In the genomic region with DNA sequence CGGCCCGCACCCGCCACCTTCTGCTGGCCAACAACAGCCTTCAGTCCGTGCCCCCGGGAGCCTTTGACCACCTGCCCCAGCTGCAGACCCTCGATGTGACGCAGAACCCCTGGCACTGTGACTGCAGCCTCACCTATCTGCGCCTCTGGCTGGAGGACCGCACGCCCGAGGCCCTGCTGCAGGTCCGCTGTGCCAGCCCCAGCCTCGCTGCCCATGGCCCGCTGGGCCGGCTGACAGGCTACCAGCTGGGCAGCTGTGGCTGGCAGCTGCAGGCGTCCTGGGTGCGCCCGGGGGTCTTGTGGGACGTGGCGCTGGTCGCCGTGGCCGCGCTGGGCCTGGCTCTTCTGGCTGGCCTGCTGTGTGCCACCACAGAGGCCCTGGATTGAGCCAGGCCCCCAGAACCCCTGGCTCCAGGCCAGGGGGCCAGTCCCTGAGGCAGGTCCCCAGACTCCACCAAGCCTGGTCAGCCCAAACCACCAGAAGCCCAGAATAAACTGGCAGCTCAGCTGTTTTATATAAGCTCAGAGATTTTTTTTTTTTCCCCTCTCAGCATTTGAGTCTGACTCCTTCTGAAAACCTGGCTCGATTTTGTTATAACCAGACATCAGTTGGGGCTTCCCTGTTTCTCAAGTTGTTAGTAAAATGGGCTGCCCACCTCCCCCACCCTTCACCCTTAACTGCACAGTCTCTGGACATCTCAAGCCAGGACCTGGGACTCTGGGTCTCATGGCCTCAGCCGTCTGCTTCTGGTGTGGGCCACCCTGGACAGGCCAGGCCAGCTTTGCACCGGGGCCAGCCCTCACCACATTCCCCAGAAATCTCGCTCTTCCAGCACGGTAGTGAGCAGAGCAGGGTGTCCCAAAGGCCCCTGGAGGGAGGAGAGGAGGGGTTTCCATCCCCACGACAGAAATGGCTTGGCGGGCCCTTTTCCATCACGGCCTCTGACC, we compare ENCODE assay signal across 1 cellular context.
TF ChIP-seq lines count a peak whose summit lies in the region.

No MANE protein-coding gene starts in this region.

TF ChIP-seq in HepG2, 621 proteins besides CTCF, POLR2A, EP300 and RAD21:
- TF ChIP-seq, protein P1, sequence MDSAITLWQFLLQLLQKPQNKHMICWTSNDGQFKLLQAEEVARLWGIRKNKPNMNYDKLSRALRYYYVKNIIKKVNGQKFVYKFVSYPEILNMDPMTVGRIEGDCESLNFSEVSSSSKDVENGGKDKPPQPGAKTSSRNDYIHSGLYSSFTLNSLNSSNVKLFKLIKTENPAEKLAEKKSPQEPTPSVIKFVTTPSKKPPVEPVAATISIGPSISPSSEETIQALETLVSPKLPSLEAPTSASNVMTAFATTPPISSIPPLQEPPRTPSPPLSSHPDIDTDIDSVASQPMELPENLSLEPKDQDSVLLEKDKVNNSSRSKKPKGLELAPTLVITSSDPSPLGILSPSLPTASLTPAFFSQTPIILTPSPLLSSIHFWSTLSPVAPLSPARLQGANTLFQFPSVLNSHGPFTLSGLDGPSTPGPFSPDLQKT (CRISPR knock-in tag; IDR thresholded peaks at IDR 0.05; ENCODE audit: borderline replicate concordance), result no peak
- TF ChIP-seq, protein P2, sequence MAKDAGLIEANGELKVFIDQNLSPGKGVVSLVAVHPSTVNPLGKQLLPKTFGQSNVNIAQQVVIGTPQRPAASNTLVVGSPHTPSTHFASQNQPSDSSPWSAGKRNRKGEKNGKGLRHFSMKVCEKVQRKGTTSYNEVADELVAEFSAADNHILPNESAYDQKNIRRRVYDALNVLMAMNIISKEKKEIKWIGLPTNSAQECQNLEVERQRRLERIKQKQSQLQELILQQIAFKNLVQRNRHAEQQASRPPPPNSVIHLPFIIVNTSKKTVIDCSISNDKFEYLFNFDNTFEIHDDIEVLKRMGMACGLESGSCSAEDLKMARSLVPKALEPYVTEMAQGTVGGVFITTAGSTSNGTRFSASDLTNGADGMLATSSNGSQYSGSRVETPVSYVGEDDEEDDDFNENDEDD (CRISPR knock-in tag; IDR thresholded peaks at IDR 0.05; ENCODE audit: borderline replicate concordance), result no peak
- TF ChIP-seq RNF2 (conservative IDR thresholded peaks at IDR 0.05; ENCODE audit: low read depth) (no peak), ETV6 (CRISPR knock-in tag; conservative IDR thresholded peaks at IDR 0.05) (no peak), ZNF260 (CRISPR knock-in tag; IDR thresholded peaks at IDR 0.05; ENCODE audit: borderline replicate concordance, low read depth) (no peak), ZNF354B (CRISPR knock-in tag; IDR thresholded peaks at IDR 0.05) (no peak), ZNF12 (CRISPR knock-in tag; IDR thresholded peaks at IDR 0.05) (no peak)
- TF ChIP-seq, protein P3, sequence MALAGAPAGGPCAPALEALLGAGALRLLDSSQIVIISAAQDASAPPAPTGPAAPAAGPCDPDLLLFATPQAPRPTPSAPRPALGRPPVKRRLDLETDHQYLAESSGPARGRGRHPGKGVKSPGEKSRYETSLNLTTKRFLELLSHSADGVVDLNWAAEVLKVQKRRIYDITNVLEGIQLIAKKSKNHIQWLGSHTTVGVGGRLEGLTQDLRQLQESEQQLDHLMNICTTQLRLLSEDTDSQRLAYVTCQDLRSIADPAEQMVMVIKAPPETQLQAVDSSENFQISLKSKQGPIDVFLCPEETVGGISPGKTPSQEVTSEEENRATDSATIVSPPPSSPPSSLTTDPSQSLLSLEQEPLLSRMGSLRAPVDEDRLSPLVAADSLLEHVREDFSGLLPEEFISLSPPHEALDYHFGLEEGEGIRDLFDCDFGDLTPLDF (CRISPR knock-in tag; IDR thresholded peaks at IDR 0.05), result no peak
- TF ChIP-seq, protein P4, sequence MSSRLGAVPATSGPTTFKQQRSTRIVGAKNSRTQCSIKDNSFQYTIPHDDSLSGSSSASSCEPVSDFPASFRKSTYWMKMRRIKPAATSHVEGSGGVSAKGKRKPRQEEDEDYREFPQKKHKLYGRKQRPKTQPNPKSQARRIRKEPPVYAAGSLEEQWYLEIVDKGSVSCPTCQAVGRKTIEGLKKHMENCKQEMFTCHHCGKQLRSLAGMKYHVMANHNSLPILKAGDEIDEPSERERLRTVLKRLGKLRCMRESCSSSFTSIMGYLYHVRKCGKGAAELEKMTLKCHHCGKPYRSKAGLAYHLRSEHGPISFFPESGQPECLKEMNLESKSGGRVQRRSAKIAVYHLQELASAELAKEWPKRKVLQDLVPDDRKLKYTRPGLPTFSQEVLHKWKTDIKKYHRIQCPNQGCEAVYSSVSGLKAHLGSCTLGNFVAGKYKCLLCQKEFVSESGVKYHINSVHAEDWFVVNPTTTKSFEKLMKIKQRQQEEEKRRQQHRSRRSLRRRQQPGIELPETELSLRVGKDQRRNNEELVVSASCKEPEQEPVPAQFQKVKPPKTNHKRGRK (CRISPR knock-in tag; IDR thresholded peaks at IDR 0.05), result no peak
- TF ChIP-seq, protein P5, sequence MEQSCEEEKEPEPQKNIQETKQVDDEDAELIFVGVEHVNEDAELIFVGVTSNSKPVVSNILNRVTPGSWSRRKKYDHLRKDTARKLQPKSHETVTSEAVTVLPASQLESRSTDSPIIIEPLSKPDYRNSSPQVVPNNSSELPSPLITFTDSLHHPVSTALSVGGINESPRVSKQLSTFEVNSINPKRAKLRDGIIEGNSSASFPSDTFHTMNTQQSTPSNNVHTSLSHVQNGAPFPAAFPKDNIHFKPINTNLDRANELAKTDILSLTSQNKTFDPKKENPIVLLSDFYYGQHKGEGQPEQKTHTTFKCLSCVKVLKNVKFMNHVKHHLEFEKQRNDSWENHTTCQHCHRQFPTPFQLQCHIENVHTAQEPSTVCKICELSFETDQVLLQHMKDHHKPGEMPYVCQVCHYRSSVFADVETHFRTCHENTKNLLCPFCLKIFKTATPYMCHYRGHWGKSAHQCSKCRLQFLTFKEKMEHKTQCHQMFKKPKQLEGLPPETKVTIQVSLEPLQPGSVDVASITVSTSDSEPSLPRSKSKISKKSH (CRISPR knock-in tag; IDR thresholded peaks at IDR 0.05; ENCODE audit: borderline replicate concordance), result no peak
